14 cellular contexts compared by ENCODE assay signal in the genomic region with DNA sequence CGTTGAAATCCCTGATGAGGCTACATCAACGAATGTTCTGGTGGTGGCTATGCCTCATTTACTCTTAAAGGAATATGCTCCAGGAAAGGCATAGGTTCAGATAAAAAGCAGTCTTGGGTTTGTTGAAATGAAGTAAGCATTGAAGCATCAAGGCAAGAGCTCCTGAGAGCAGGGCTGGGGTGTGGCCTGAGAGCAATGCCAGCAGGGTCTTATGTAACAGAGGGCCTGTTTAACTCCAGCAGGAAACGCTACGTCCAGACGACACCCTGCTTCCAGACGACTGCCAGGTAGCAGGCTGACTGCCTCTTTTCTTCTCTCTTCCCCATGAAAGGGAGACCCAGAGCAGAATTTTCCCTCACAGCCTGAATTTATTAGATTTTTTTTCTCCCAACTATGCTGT.
DNase-seq lines count a peak whose midpoint lies in the region; ATAC-seq and TF ChIP-seq lines count a peak whose summit lies in the region.
"Had no signal": no experiment of that assay in that cellular context is flagged by ENCODE, and none has a peak within 500 bp of the region (broad histone marks: within the 10 kb centered on the region; RNA-seq: fewer than 3 reads in every experiment).

No MANE protein-coding gene starts in this region.

- DNase-seq in COLO829 (ENCODE audit: low spot score) (peak; percentile 7), SK-N-DZ (ENCODE audit: low spot score) (peak; percentile 26), heart left ventricle (peak in 4 of 5 donors; percentile 15 to 58 (median 38)), psoas muscle (peak; percentile 23 to 79), ACHN (no peak), SIG-M5 (lab: John Stamatoyannopoulos, UW) (no peak), T-cell (no peak)
- no peak for DNase-seq in activated CD4-positive, CD25-positive, alpha-beta regulatory T cell (lab: John Stamatoyannopoulos, UW)
- DNase-seq: activated naive CD4-positive, alpha-beta T cell; DND-41; NCI-H2029 had no signal

- POLR2A ChIA-PET in T-cell (lab: Charles Lee): no interaction called here

- peaks cover 9 to 15% (median 14%) of the 10 kb centered on the region in 3 donors for H3K9me3 Mint-ChIP-seq in T-cell

- no peaks in the 10 kb centered on the region for H3K4me1 Mint-ChIP-seq in T-cell

- no peaks in the 10 kb centered on the region for H3K27me3 ChIP-seq in heart left ventricle
- no peaks in the 10 kb centered on the region for H3K27me3 ChIP-seq in psoas muscle (ENCODE audit: insufficient read depth in 3 of 3, low read length in 2 of 3)
- H3K27me3 ChIP-seq: cardiac muscle cell had no signal

- H3K4me3 ChIP-seq in heart left ventricle: no peak overlapping the region
- no peak overlapping the region for H3K4me3 ChIP-seq in psoas muscle
- H3K4me3 ChIP-seq: cardiac muscle cell had no signal

- no peaks in the 10 kb centered on the region for H3K27me3 Mint-ChIP-seq in T-cell

- H3K36me3 ChIP-seq in heart left ventricle: no peaks in the 10 kb centered on the region
- H3K36me3 ChIP-seq in psoas muscle (ENCODE audit: insufficient read depth in 1 of 2, low read depth in 1 of 2): no peaks in the 10 kb centered on the region
- H3K36me3 ChIP-seq: cardiac muscle cell had no signal

- in situ Hi-C loops in ACHN (cut with HindIII; ENCODE audit: low pct_ligation_motif_present, low pct_unique_long_range_greater_than_20kb, low sequenced_read_pairs): no loop called here

- H3K4me3 Mint-ChIP-seq in T-cell: no peak overlapping the region
- H3K4me3 Mint-ChIP-seq: mesothelial cell of epicardium had no signal

- TF ChIP-seq CTCF in heart left ventricle (IDR thresholded peaks at IDR 0.05) (no peak), psoas muscle (IDR thresholded peaks at IDR 0.05) (no peak)

- no peak overlapping the region for H3K27ac Mint-ChIP-seq in T-cell
- H3K27ac Mint-ChIP-seq: mesothelial cell of epicardium had no signal

- H3K27ac ChIP-seq in heart left ventricle (peak overlapping the region in 8 of 12 donors; percentile 11 to 71 (median 58)), psoas muscle (no peak overlapping the region)
- H3K27ac ChIP-seq: cardiac muscle cell, VCaP had no signal

- 41 to 49% (median 45%) methylated on average over 6 of the region's 6 CpGs for WGBS in heart left ventricle, 4 donors
- WGBS in psoas muscle, 3 donors: 21 to 48% (median 21%) methylated on average over 6 of the region's 6 CpGs

- H3K36me3 Mint-ChIP-seq in T-cell: no peaks in the 10 kb centered on the region
- H3K36me3 Mint-ChIP-seq: mesothelial cell of epicardium had no signal

- intact Hi-C loops in heart left ventricle (cut with DNase I): loop anchor here in 1 of 10 donors (10.0 kb wide), 1 partner anchor 94 kb away; no protein-coding TSS in a partner anchor
- intact Hi-C loops in psoas muscle (cut with DNase I): no loop called here

- CTCF ChIA-PET in T-cell (lab: Charles Lee): no interaction called here

- H3K9me3 ChIP-seq in heart left ventricle (no peaks in the 10 kb centered on the region), psoas muscle (no peaks in the 10 kb centered on the region)

- ATAC-seq in heart left ventricle: peak; percentile 56 to 76 (median 64)
- peak in 1 of 4 donors; percentile 63 for ATAC-seq in psoas muscle
- ATAC-seq in T-cell (replicated peaks in 1 of 4): no peak

- no peak for TF ChIP-seq POLR2A in heart left ventricle (IDR thresholded peaks at IDR 0.05)

- H3K4me1 ChIP-seq in heart left ventricle (peaks cover 0 to 15% (median 0%) of the 10 kb centered on the region in 12 donors), psoas muscle (no peaks in the 10 kb centered on the region)

Comparison
In these comparisons a context has a peak if more than half of its experiments do, and no peak if none do; other contexts are left out.
1. DNase-seq: peak in COLO829 (single experiment), SK-N-DZ (single experiment), heart left ventricle (4 of 5) and psoas muscle (2 of 2); none in ACHN (single experiment), SIG-M5 (single experiment), activated CD4-positive, CD25-positive, alpha-beta regulatory T cell (0 of 4) and T-cell (0 of 34).
2. ATAC-seq: peak in heart left ventricle (4 of 4); none in T-cell (0 of 4).